ENCODE assay signal across 3 cellular contexts in the genomic region with DNA sequence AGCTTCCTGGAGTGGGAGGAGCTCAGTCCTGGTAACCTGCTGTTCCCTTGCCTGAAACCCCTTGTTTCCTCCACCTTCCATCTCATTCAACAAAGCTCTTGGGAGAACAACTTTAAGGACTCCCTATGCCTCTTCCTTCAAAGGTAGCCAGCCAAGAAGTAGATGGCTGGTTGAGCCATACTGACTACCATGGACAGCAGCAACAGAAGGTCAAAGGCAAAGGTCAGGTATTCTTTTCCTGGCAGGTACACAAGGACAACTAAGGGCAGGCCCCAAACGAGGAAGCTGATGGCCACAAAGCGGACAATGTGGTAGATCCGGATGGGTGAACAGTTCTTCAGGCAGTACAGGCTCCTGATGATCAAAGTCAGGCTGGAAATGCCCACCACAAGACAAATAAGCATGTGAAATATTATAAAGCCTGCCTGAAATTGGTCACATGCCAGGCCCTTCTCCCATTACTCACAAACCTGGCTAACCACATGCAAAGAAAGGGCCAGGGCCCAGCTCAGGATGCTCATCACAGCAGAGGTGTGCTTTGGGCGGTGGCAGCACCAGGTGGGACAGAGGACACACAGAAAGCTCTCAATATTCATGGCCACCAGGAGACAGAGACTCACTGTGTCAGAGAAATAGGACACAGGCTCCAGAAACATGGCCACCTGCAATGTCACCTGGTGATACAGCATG.
A peak's percentile ranks its signal among the peaks of the same experiment; 100 is the strongest.
TF ChIP-seq lines count a peak whose summit lies in the region.

No MANE protein-coding gene starts in this region.

TF ChIP-seq in HCT116, 20 proteins besides CTCF, POLR2A, EP300 and RAD21:
- TF ChIP-seq, protein P1, sequence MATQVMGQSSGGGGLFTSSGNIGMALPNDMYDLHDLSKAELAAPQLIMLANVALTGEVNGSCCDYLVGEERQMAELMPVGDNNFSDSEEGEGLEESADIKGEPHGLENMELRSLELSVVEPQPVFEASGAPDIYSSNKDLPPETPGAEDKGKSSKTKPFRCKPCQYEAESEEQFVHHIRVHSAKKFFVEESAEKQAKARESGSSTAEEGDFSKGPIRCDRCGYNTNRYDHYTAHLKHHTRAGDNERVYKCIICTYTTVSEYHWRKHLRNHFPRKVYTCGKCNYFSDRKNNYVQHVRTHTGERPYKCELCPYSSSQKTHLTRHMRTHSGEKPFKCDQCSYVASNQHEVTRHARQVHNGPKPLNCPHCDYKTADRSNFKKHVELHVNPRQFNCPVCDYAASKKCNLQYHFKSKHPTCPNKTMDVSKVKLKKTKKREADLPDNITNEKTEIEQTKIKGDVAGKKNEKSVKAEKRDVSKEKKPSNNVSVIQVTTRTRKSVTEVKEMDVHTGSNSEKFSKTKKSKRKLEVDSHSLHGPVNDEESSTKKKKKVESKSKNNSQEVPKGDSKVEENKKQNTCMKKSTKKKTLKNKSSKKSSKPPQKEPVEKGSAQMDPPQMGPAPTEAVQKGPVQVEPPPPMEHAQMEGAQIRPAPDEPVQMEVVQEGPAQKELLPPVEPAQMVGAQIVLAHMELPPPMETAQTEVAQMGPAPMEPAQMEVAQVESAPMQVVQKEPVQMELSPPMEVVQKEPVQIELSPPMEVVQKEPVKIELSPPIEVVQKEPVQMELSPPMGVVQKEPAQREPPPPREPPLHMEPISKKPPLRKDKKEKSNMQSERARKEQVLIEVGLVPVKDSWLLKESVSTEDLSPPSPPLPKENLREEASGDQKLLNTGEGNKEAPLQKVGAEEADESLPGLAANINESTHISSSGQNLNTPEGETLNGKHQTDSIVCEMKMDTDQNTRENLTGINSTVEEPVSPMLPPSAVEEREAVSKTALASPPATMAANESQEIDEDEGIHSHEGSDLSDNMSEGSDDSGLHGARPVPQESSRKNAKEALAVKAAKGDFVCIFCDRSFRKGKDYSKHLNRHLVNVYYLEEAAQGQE (IDR thresholded peaks at IDR 0.05; ENCODE audit: low read depth) = peak; percentile 54
- TF ChIP-seq, protein P2, sequence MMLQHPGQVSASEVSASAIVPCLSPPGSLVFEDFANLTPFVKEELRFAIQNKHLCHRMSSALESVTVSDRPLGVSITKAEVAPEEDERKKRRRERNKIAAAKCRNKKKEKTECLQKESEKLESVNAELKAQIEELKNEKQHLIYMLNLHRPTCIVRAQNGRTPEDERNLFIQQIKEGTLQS (IDR thresholded peaks at IDR 0.05) = no peak

TF ChIP-seq in PFSK-1, 5 proteins besides CTCF, POLR2A, EP300 and RAD21 (continued from another document):
- TF ChIP-seq, protein P1 (IDR thresholded peaks at IDR 0.05; ENCODE audit: insufficient read depth in 1 of 2, low read depth in 2 of 2, low read length in 2 of 2) = peak; percentile 57 to 88; a peak in 3 of 4 replicates
- TF ChIP-seq TAF1 (IDR thresholded peaks at IDR 0.05; ENCODE audit: borderline replicate concordance, insufficient read depth, low read length) = no peak
- no peak for TF ChIP-seq POLR2AphosphoS5 (IDR thresholded peaks at IDR 0.05; ENCODE audit: low read depth, low read length)

TF ChIP-seq in liver, 16 proteins besides CTCF, POLR2A, EP300 and RAD21 (continued from another document):
- TF ChIP-seq, protein P1 (IDR thresholded peaks at IDR 0.05) = peak; percentile 98
- TF ChIP-seq EGR1 (IDR thresholded peaks at IDR 0.05; ENCODE audit: low read depth in 2 of 2) = no peak
- no peak for TF ChIP-seq JUND (IDR thresholded peaks at IDR 0.05)
